9 cellular contexts compared by ENCODE assay signal in genomic region chr17:82227629-82228277, GRCh38. TPM values are rescaled to one million over a fixed set of nuclear protein-coding genes. Genes with fewer than 3 reads are reported as not detected.
DNase-seq lines count a peak whose midpoint lies in the region; ATAC-seq and TF ChIP-seq lines count a peak whose summit lies in the region.
"Had no signal": no experiment of that assay in that cellular context is flagged by ENCODE, and none has a peak within 500 bp of the region (broad histone marks: within the 10 kb centered on the region; RNA-seq: fewer than 3 reads in every experiment).

No MANE protein-coding gene starts in this region.

- no peak overlapping the region for H2AFZ ChIP-seq in PC-3 (ENCODE audit: low read length)
- peak overlapping the region; percentile 81 for H2AFZ ChIP-seq in parathyroid adenoma

- no peak for TF ChIP-seq EP300 in esophagus muscularis mucosa (IDR thresholded peaks at IDR 0.05)

- no peak for TF ChIP-seq POLR2A in esophagus muscularis mucosa (IDR thresholded peaks at IDR 0.05; ENCODE audit: low read depth)

- DNase-seq in EH (ENCODE audit: low read depth) (peak; percentile 5), PC-3 (no peak), esophagus muscularis mucosa (ENCODE audit: extremely low spot score) (no peak), kidney glomerular epithelial cell (lab: John Stamatoyannopoulos, UW) (no peak), DMS114 treated with DMSO at 0.1 percent for 48 hours (lab: John Stamatoyannopoulos, UW; ENCODE audit: unreplicated experiment) (no peak)
- DNase-seq: hippocampal formation had no signal

- intact Hi-C loops in PC-3 (cut with micrococcal nuclease) (no loop called here), esophagus muscularis mucosa (cut with DNase I) (no loop called here)

- H3K9ac ChIP-seq in PC-3 (ENCODE audit: low read length) (no peak overlapping the region), parathyroid adenoma (no peak overlapping the region)

- H4K20me1 ChIP-seq in PC-3 (ENCODE audit: low read length) = peaks cover 27% of the 10 kb centered on the region

- no peaks in the 10 kb centered on the region for H3K27me3 ChIP-seq in PC-3 (ENCODE audit: low read length)
- peaks cover 0 to 5% (median 0%) of the 10 kb centered on the region in 4 donors for H3K27me3 ChIP-seq in esophagus muscularis mucosa
- H3K27me3 ChIP-seq in parathyroid adenoma (ENCODE audit: control insufficient read depth, insufficient read depth, low read length) = no peaks in the 10 kb centered on the region

- TSS peak; percentile 23 for BruUV-seq in PC-3 (replicated peaks; lab: Mats Ljungman, UMichigan)

- no peak for TF ChIP-seq CTCF in PC-3 (conservative IDR thresholded peaks at IDR 0.05; ENCODE audit: low read depth, low read length)
- no peak for TF ChIP-seq CTCF in esophagus muscularis mucosa (IDR thresholded peaks at IDR 0.05)
- no peak for TF ChIP-seq CTCF in parathyroid adenoma (IDR thresholded peaks at IDR 0.05)

- no peak for ATAC-seq in PC-3
- ATAC-seq in HG02623 (IDR thresholded peaks at IDR 0.05; ENCODE audit: unreplicated experiment) = no peak
- no peak for ATAC-seq in GM19395 (IDR thresholded peaks at IDR 0.05; ENCODE audit: unreplicated experiment)

- H3K4me3 ChIP-seq in PC-3 (ENCODE audit: low read length) (no peak overlapping the region), esophagus muscularis mucosa (peak overlapping the region; percentile 63 to 76 (median 74)), parathyroid adenoma (ENCODE audit: low read depth, low read length) (no peak overlapping the region)

- H3K79me2 ChIP-seq in PC-3 (ENCODE audit: low read length) (peaks cover 46% of the 10 kb centered on the region), parathyroid adenoma (no peaks in the 10 kb centered on the region)

- H3K9me2 ChIP-seq in PC-3 (replicated peaks; ENCODE audit: low read length) = no peaks in the 10 kb centered on the region

- peaks cover 24% of the 10 kb centered on the region for H3K4me1 ChIP-seq in PC-3 (ENCODE audit: insufficient read depth, low read length)
- H3K4me1 ChIP-seq in esophagus muscularis mucosa = peaks cover 40 to 62% (median 50%) of the 10 kb centered on the region in 4 donors
- H3K4me1 ChIP-seq in parathyroid adenoma = peaks cover 6% of the 10 kb centered on the region

- CTCF ChIA-PET in PC-3 (lab: Charles Lee) = no interaction called here

- H3K9me3 ChIP-seq in PC-3 (ENCODE audit: low read length) (no peaks in the 10 kb centered on the region), esophagus muscularis mucosa (no peaks in the 10 kb centered on the region), parathyroid adenoma (ENCODE audit: control insufficient read depth, low read length) (no peaks in the 10 kb centered on the region)

- no peaks in the 10 kb centered on the region for H3F3A ChIP-seq in PC-3 (ENCODE audit: low read length, unreplicated experiment)

- WGBS in esophagus muscularis mucosa = 85% methylated on average over 10 of the region's 18 CpGs

- H3K27ac ChIP-seq in PC-3 (ENCODE audit: low read length) (no peak overlapping the region), esophagus muscularis mucosa (replicated peaks in 1 of 4) (peak overlapping the region; percentile 89 to 93 (median 92)), parathyroid adenoma (peak overlapping the region; percentile 68)

- POLR2A ChIA-PET in PC-3 (lab: Charles Lee; ENCODE audit: unreplicated experiment) = no interaction called here

- H3K4me2 ChIP-seq in PC-3 (ENCODE audit: low read length) (no peak overlapping the region), parathyroid adenoma (ENCODE audit: low read length) (peak overlapping the region; percentile 17)

- no peaks in the 10 kb centered on the region for H3K36me3 ChIP-seq in PC-3 (ENCODE audit: low read depth, low read length)
- H3K36me3 ChIP-seq in esophagus muscularis mucosa = no peaks in the 10 kb centered on the region
- H3K36me3 ChIP-seq in parathyroid adenoma (ENCODE audit: control insufficient read depth, insufficient read depth, low read length) = no peaks in the 10 kb centered on the region

RNA-seq across cellular contexts. Expression of gene SLC16A3, which starts 1.1 kb away (rescaled TPM):
- total RNA-seq in PC-3 (2014; rRNA removed) = 286 and 447 TPM in 2 replicates
- total RNA-seq in esophagus muscularis mucosa = 10 to 100 TPM; 17.0 to 28.8 (median 23.4) TPM

RNA-seq across cellular contexts. Expression of gene CCDC57, which starts 15.1 kb away (rescaled TPM):
- 35.0 and 36.6 TPM in 2 replicates for total RNA-seq in PC-3 (2014; rRNA removed)
- 10 to 100 TPM in 3 of 4 donors, 1 to 10 TPM in 1; 8.4 to 21.6 (median 16.4) TPM for total RNA-seq in esophagus muscularis mucosa

RNA-seq across cellular contexts. Expression of gene CSNK1D, which starts 45.7 kb away (rescaled TPM):
- total RNA-seq in PC-3 (2014; rRNA removed) = 58.6 and 73.5 TPM in 2 replicates
- total RNA-seq in esophagus muscularis mucosa = 10 to 100 TPM; 47.2 to 65.5 (median 61.0) TPM

Comparison
In these comparisons a context has a peak if more than half of its experiments do, and no peak if none do; other contexts are left out.
1. H3K4me3 ChIP-seq: peak in esophagus muscularis mucosa (4 of 4); none in PC-3 (single experiment) and parathyroid adenoma (single experiment).